3 cellular contexts compared by ENCODE assay signal in the genomic region with DNA sequence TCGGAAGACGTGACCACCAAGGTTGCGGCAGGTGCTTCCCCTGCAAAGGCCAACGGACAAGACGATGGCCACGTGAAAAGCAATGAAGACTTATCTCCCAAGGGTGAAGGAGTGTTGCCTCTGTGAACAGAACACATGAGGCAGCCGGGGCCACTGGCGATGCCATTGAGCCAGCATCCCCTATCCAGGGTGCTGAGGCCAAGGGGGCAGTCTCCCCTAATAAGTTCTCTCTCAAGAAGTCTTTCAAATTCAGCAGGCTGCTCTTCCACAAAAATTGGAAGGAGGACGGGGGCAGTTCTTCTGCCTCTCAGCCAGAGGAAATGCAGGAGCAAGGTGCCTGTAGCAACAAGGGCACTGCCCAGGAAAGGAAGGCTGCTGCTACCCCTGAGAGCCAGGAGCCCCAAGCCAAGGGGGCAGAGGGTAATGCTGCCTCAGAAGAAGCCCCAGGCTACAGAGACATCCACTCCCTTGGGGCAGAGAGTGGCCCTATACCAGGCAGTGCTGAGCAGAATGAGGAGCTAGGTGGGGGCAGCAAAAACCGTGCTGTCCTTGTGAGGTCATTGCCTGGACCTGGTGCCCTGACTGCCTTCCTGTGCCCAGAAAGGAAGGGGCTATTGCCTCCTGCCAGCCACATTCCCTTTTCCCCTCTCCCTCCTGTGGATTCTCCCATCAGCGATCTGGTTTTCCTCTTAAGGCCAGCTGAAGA.
TF ChIP-seq lines count a peak whose summit lies in the region.

No MANE protein-coding gene starts in this region.

TF ChIP-seq in SK-N-SH, 30 proteins besides CTCF, POLR2A, EP300 and RAD21 (continued from another document):
- peak; percentile 39; the same call in 1 of the 2 replicates for TF ChIP-seq REST (IDR thresholded peaks at IDR 0.05; ENCODE audit: low read depth, low read length)
TF ChIP-seq in SK-N-SH: peak in this region for 1.

TF ChIP-seq in SK-N-SH treated with all-trans-retinoic acid at 6 μM for 48 hours, 23 proteins besides CTCF, POLR2A, EP300 and RAD21 (continued from another document):
- TF ChIP-seq, protein P1, sequence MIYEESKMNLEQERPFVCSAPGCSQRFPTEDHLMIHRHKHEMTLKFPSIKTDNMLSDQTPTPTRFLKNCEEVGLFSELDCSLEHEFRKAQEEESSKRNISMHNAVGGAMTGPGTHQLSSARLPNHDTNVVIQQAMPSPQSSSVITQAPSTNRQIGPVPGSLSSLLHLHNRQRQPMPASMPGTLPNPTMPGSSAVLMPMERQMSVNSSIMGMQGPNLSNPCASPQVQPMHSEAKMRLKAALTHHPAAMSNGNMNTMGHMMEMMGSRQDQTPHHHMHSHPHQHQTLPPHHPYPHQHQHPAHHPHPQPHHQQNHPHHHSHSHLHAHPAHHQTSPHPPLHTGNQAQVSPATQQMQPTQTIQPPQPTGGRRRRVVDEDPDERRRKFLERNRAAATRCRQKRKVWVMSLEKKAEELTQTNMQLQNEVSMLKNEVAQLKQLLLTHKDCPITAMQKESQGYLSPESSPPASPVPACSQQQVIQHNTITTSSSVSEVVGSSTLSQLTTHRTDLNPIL (CRISPR knock-in tag; IDR thresholded peaks at IDR 0.05; ENCODE audit: low read depth): no peak
- TF ChIP-seq ZNF8 (CRISPR knock-in tag; IDR thresholded peaks at IDR 0.05) (no peak), ZFP3 (CRISPR knock-in tag; IDR thresholded peaks at IDR 0.05) (no peak), ZFP30 (CRISPR knock-in tag; IDR thresholded peaks at IDR 0.05) (no peak), GLIS3 (CRISPR knock-in tag; IDR thresholded peaks at IDR 0.05) (no peak)
- TF ChIP-seq, protein P2, sequence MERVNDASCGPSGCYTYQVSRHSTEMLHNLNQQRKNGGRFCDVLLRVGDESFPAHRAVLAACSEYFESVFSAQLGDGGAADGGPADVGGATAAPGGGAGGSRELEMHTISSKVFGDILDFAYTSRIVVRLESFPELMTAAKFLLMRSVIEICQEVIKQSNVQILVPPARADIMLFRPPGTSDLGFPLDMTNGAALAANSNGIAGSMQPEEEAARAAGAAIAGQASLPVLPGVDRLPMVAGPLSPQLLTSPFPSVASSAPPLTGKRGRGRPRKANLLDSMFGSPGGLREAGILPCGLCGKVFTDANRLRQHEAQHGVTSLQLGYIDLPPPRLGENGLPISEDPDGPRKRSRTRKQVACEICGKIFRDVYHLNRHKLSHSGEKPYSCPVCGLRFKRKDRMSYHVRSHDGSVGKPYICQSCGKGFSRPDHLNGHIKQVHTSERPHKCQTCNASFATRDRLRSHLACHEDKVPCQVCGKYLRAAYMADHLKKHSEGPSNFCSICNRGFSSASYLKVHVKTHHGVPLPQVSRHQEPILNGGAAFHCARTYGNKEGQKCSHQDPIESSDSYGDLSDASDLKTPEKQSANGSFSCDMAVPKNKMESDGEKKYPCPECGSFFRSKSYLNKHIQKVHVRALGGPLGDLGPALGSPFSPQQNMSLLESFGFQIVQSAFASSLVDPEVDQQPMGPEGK (CRISPR knock-in tag; IDR thresholded peaks at IDR 0.05; ENCODE audit: borderline replicate concordance): no peak

TF ChIP-seq in WTC11, 78 proteins besides CTCF, POLR2A, EP300 and RAD21 (continued from another document):
- TF ChIP-seq, protein P3, sequence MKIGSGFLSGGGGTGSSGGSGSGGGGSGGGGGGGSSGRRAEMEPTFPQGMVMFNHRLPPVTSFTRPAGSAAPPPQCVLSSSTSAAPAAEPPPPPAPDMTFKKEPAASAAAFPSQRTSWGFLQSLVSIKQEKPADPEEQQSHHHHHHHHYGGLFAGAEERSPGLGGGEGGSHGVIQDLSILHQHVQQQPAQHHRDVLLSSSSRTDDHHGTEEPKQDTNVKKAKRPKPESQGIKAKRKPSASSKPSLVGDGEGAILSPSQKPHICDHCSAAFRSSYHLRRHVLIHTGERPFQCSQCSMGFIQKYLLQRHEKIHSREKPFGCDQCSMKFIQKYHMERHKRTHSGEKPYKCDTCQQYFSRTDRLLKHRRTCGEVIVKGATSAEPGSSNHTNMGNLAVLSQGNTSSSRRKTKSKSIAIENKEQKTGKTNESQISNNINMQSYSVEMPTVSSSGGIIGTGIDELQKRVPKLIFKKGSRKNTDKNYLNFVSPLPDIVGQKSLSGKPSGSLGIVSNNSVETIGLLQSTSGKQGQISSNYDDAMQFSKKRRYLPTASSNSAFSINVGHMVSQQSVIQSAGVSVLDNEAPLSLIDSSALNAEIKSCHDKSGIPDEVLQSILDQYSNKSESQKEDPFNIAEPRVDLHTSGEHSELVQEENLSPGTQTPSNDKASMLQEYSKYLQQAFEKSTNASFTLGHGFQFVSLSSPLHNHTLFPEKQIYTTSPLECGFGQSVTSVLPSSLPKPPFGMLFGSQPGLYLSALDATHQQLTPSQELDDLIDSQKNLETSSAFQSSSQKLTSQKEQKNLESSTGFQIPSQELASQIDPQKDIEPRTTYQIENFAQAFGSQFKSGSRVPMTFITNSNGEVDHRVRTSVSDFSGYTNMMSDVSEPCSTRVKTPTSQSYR (CRISPR knock-in tag; IDR thresholded peaks at IDR 0.05): no peak
